23 cellular contexts compared by ENCODE assay signal in the genomic region with DNA sequence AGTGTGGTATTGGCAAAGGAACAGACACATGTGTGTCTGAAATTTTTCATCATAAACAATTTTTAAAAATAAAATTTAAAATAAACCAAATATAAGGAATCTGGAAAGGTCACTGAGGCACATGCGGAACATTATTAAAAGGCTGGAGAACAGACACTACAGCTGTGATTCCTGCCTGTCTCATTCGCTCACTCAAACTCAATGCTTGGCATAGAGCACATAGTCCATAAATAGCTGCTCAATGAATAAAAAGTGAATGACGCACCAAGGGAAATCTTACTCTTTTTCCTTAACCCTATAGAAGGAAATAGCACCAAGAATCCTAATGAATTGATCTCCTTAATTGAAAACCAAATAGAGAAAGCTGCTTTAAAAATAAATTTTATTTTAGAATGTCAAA.
"Had no signal": no experiment of that assay in that cellular context is flagged by ENCODE, and none has a peak within 500 bp of the region (broad histone marks: within the 10 kb centered on the region; RNA-seq: fewer than 3 reads in every experiment).

No MANE protein-coding gene starts in this region.

- H3K27me3 ChIP-seq: esophagus muscularis mucosa, neutrophil, right lobe of liver, stomach, thyroid gland, vagina had no signal

- H3K36me3 ChIP-seq: esophagus muscularis mucosa, lower lobe of right lung, neutrophil, right lobe of liver, stomach, thyroid gland, vagina had no signal

- H3K27ac ChIP-seq: coronary artery, esophagus muscularis mucosa, lower lobe of right lung, neutrophil, parathyroid adenoma, right lobe of liver, stomach, thyroid gland, vagina had no signal

- H3K9ac ChIP-seq: parathyroid adenoma had no signal

- H2AFZ ChIP-seq: parathyroid adenoma had no signal

- H3K4me3 ChIP-seq: coronary artery, esophagus muscularis mucosa, lower lobe of right lung, right lobe of liver, stomach, thyroid gland, vagina had no signal

- H3K36me3 Mint-ChIP-seq: naive B cell; natural killer cell treated with Interleukin-12 subunit alpha and Interleukin-12 subunit beta and Interleukin-15 and Interleukin-18, amount 100 ng/mL, for 72 hours; stimulated activated effector memory CD8-positive, alpha-beta T cell treated with anti-CD3 and anti-CD28 coated beads, Interleukin-12 subunit alpha, Interleukin-12 subunit beta, amount 100 ng/mL, for 72 hours had no signal

- H3K27ac Mint-ChIP-seq: naive B cell; natural killer cell treated with Interleukin-12 subunit alpha and Interleukin-12 subunit beta and Interleukin-15 and Interleukin-18, amount 100 ng/mL, for 72 hours; progenitor cell of endocrine pancreas; stimulated activated effector memory CD8-positive, alpha-beta T cell treated with anti-CD3 and anti-CD28 coated beads, Interleukin-12 subunit alpha, Interleukin-12 subunit beta, amount 100 ng/mL, for 72 hours had no signal

- H3K27me3 Mint-ChIP-seq: naive B cell; natural killer cell treated with Interleukin-12 subunit alpha and Interleukin-12 subunit beta and Interleukin-15 and Interleukin-18, amount 100 ng/mL, for 72 hours; progenitor cell of endocrine pancreas had no signal

- DNase-seq: dermis blood vessel endothelial cell; effector memory CD4-positive, alpha-beta T cell; foreskin melanocyte; left colon; left ventricle myocardium superior; lower lobe of right lung; naive B cell; right lobe of liver; stimulated activated CD4-positive, alpha-beta T cell treated with anti-CD3 and anti-CD28 coated beads, Interleukin-2, amount 100 ng/mL, for 24 hours; stimulated activated CD4-positive, alpha-beta T cell treated with anti-CD3 and anti-CD28 coated beads, Interleukin-4, amount 100 ng/mL, for 24 hours; stimulated activated naive CD4-positive, alpha-beta T cell treated with Interleukin-2 at 50 U/mL for 16 hours; stomach; thyroid gland; trophoblast cell had no signal

- H3K9me3 Mint-ChIP-seq: naive B cell; natural killer cell treated with Interleukin-12 subunit alpha and Interleukin-12 subunit beta and Interleukin-15 and Interleukin-18, amount 100 ng/mL, for 72 hours; neural crest cell; stimulated activated effector memory CD8-positive, alpha-beta T cell treated with anti-CD3 and anti-CD28 coated beads, Interleukin-12 subunit alpha, Interleukin-12 subunit beta, amount 100 ng/mL, for 72 hours had no signal

- H3K4me1 Mint-ChIP-seq: naive B cell; stimulated activated effector memory CD8-positive, alpha-beta T cell treated with anti-CD3 and anti-CD28 coated beads, Interleukin-12 subunit alpha, Interleukin-12 subunit beta, amount 100 ng/mL, for 72 hours had no signal

- H3K4me3 Mint-ChIP-seq: naive B cell; natural killer cell treated with Interleukin-12 subunit alpha and Interleukin-12 subunit beta and Interleukin-15 and Interleukin-18, amount 100 ng/mL, for 72 hours; neural crest cell; stimulated activated effector memory CD8-positive, alpha-beta T cell treated with anti-CD3 and anti-CD28 coated beads, Interleukin-12 subunit alpha, Interleukin-12 subunit beta, amount 100 ng/mL, for 72 hours had no signal

- H3K4me1 ChIP-seq: lower lobe of right lung, parathyroid adenoma, right lobe of liver, stomach, thyroid gland had no signal

- H3K9me3 ChIP-seq: esophagus muscularis mucosa, lower lobe of right lung, neutrophil, right lobe of liver, stomach, thyroid gland, vagina had no signal

- H3K79me2 ChIP-seq: parathyroid adenoma had no signal
